ENCODE assay signal across 8 cellular contexts in genomic region chr5:181246276-181247050, GRCh38. TPM values are rescaled to one million over a fixed set of nuclear protein-coding genes. Genes with fewer than 3 reads are reported as not detected.
A peak's percentile ranks its signal among the peaks of the same experiment; 100 is the strongest.
DNase-seq lines count a peak whose midpoint lies in the region; ATAC-seq, FAIRE-seq and TF ChIP-seq lines count a peak whose summit lies in the region.

No MANE protein-coding gene starts in this region.

- peak; percentile 84 to 91 (median 88) for ATAC-seq in heart right ventricle

- intact Hi-C loops in OCI-LY7 (cut with micrococcal nuclease; ENCODE audit: unreplicated experiment) (loop anchor here (1.0 to 5.0 kb wide), 2 partner anchors 15 to 194 kb away; partner anchors contain the start of gene TRIM52), heart right ventricle (cut with DNase I) (loop anchor here in 3 of 10 donors (1.0 to 10.0 kb wide), 4 partner anchors 55 to 432 kb away; no protein-coding TSS in a partner anchor)

- DNase-seq in D721Med (ENCODE audit: insufficient read length, low spot score) (peak; percentile 85), HCEC 1CT (peak; percentile 87), OCI-LY7 (ENCODE audit: low spot score) (peak; percentile 78), heart right ventricle (peak; percentile 92 to 93), DMS79 (lab: John Stamatoyannopoulos, UW) (no peak), amygdala (lab: John Stamatoyannopoulos, UW) (no peak)
- DNase-seq in activated naive CD8-positive, alpha-beta T cell treated with anti-CD3 and anti-CD28 coated beads for 36 hours = peak; percentile 87

- H3K4me1 ChIP-seq in OCI-LY7 (ENCODE audit: insufficient read depth, low read length, poor library complexity, severe bottlenecking) = peaks cover 59% of the 10 kb centered on the region
- peaks cover 21 to 81% (median 72%) of the 10 kb centered on the region in 9 donors for H3K4me1 ChIP-seq in heart right ventricle
- peaks cover 39% of the 10 kb centered on the region for H3K4me1 ChIP-seq in rectal smooth muscle tissue (ENCODE audit: control insufficient read depth, insufficient read depth, low read length)

- H3K4me3 ChIP-seq in OCI-LY7 (ENCODE audit: low read depth, low read length, poor library complexity, severe bottlenecking) = peak overlapping the region; percentile 89
- H3K4me3 ChIP-seq in heart right ventricle = peak overlapping the region; percentile 60 to 94 (median 83)
- peak overlapping the region; percentile 99 for H3K4me3 ChIP-seq in rectal smooth muscle tissue (ENCODE audit: low read length)

- peaks cover 26% of the 10 kb centered on the region for H3K36me3 ChIP-seq in OCI-LY7 (ENCODE audit: insufficient read depth, low read length)
- H3K36me3 ChIP-seq in heart right ventricle = peaks cover 0 to 33% (median 8%) of the 10 kb centered on the region in 9 donors
- peaks cover 7% of the 10 kb centered on the region for H3K36me3 ChIP-seq in rectal smooth muscle tissue (ENCODE audit: control insufficient read depth, insufficient read depth, low read length)

- no peaks in the 10 kb centered on the region for H3K9me2 ChIP-seq in OCI-LY7 (ENCODE audit: insufficient read depth, low read length)

- peak overlapping the region; percentile 89 for H3K27ac ChIP-seq in OCI-LY7 (ENCODE audit: low read depth, low read length, poor library complexity, severe bottlenecking)
- H3K27ac ChIP-seq in heart right ventricle = peak overlapping the region; percentile 93 to 99 (median 98)
- H3K27ac ChIP-seq in rectal smooth muscle tissue (ENCODE audit: low read depth, low read length) = peak overlapping the region; percentile 96

- no peaks in the 10 kb centered on the region for H3K9me3 Mint-ChIP-seq in activated naive CD8-positive, alpha-beta T cell treated with anti-CD3 and anti-CD28 coated beads for 36 hours

- H3K9me3 ChIP-seq in OCI-LY7 (ENCODE audit: low read length) = no peaks in the 10 kb centered on the region
- H3K9me3 ChIP-seq in heart right ventricle = no peaks in the 10 kb centered on the region

- peaks cover 6% of the 10 kb centered on the region for H3K27me3 Mint-ChIP-seq in activated naive CD8-positive, alpha-beta T cell treated with anti-CD3 and anti-CD28 coated beads for 36 hours

- H3K27ac Mint-ChIP-seq in activated naive CD8-positive, alpha-beta T cell treated with anti-CD3 and anti-CD28 coated beads for 36 hours = peak overlapping the region; percentile 99

- peak overlapping the region; percentile 99 for H3K9ac ChIP-seq in rectal smooth muscle tissue (ENCODE audit: low read length)

- CTCF ChIA-PET in OCI-LY7 (lab: Charles Lee; ENCODE audit: unreplicated experiment) = no interaction called here

- H2AFZ ChIP-seq in OCI-LY7 (ENCODE audit: low read length) = peak overlapping the region; percentile 66

- WGBS in heart right ventricle, 2 donors = 0% methylated on average over 55 to 56 of the region's 56 CpGs

- no TSS peak for BruUV-seq in OCI-LY7 (replicated peaks; lab: Mats Ljungman, UMichigan)

- TF ChIP-seq CTCF in D721Med (IDR thresholded peaks at IDR 0.05; ENCODE audit: insufficient read depth, missing control alignments) (no peak), OCI-LY7 (conservative IDR thresholded peaks at IDR 0.05; ENCODE audit: low read length) (no peak), heart right ventricle (IDR thresholded peaks at IDR 0.05) (peak in 1 of 9 donors; percentile 16)

- no peaks in the 10 kb centered on the region for H3K27me3 ChIP-seq in heart right ventricle
- H3K27me3 ChIP-seq in rectal smooth muscle tissue (ENCODE audit: control insufficient read depth, insufficient read depth, low read length) = no peaks in the 10 kb centered on the region

- peak overlapping the region; percentile 95 for H3K4me3 Mint-ChIP-seq in activated naive CD8-positive, alpha-beta T cell treated with anti-CD3 and anti-CD28 coated beads for 36 hours

- H3K79me2 ChIP-seq in OCI-LY7 (ENCODE audit: insufficient read depth, low read depth, low read length) = peaks cover 82% of the 10 kb centered on the region

- H3K4me2 ChIP-seq in OCI-LY7 (ENCODE audit: low read length) = peak overlapping the region; percentile 98

- POLR2A ChIA-PET in OCI-LY7 (lab: Charles Lee) = interaction anchor here (0.6 to 3.7 kb wide), 3 partner anchors 9 to 24 kb away, joined by 4 to 17 read pairs (median 4); partner anchors contain the start of gene TRIM52

- peaks cover 17% of the 10 kb centered on the region for H4K20me1 ChIP-seq in OCI-LY7 (ENCODE audit: insufficient read depth, low read length)

- peaks cover 58% of the 10 kb centered on the region for H3K36me3 Mint-ChIP-seq in activated naive CD8-positive, alpha-beta T cell treated with anti-CD3 and anti-CD28 coated beads for 36 hours

- H3K4me1 Mint-ChIP-seq in activated naive CD8-positive, alpha-beta T cell treated with anti-CD3 and anti-CD28 coated beads for 36 hours = peaks cover 54% of the 10 kb centered on the region

- no peak for FAIRE-seq in D721Med (lab: Jason Lieb, UNC)

RNA-seq across cellular contexts. Expression of gene RACK1, which starts 2.8 kb away (rescaled TPM):
- total RNA-seq in OCI-LY7 (2014; rRNA removed; shearing (Covaris generic)) = 4,583 and 5,614 TPM in 2 replicates
- total RNA-seq in OCI-LY7 (2022) = 2,077 and 2,357 TPM in 2 replicates
- 1,000 to 10,000 TPM; 2,517 to 2,594 TPM for total RNA-seq in activated naive CD8-positive, alpha-beta T cell treated with anti-CD3 and anti-CD28 coated beads for 36 hours
- 100 to 1,000 TPM; 581 to 916 (median 631) TPM for total RNA-seq in heart right ventricle
- polyA plus RNA-seq in heart right ventricle = 1,000 to 10,000 TPM; 1,025 to 2,221 TPM

RNA-seq across cellular contexts. Expression of gene TRIM52, which starts 14.5 kb away (rescaled TPM):
- 16.1 and 25.1 TPM in 2 replicates for total RNA-seq in OCI-LY7 (2014; rRNA removed; shearing (Covaris generic))
- total RNA-seq in OCI-LY7 (2022) (33.5 and 34.5 TPM in 2 replicates), heart right ventricle (10 to 100 TPM in 1 of 10 donors, 1 to 10 TPM in 9; 5.5 to 15.8 (median 7.5) TPM)
- total RNA-seq in activated naive CD8-positive, alpha-beta T cell treated with anti-CD3 and anti-CD28 coated beads for 36 hours = 10 to 100 TPM in 1 of 2 experiments, 1 to 10 TPM in 1; 9.6 to 11.2 TPM
- 10 to 100 TPM in 1 of 2 donors, 1 to 10 TPM in 1; 4.1 to 27.1 TPM for polyA plus RNA-seq in heart right ventricle

RNA-seq across cellular contexts. Expression of gene TRIM41, which starts 23.4 kb away (rescaled TPM):
- total RNA-seq in OCI-LY7 (2014; rRNA removed; shearing (Covaris generic)) = 30.2 and 30.4 TPM in 2 replicates
- total RNA-seq in OCI-LY7 (2022) (68.2 and 73.4 TPM in 2 replicates), heart right ventricle (10 to 100 TPM; 17.3 to 28.2 (median 26.0) TPM)
- 10 to 100 TPM; 34.2 to 37.6 TPM for total RNA-seq in activated naive CD8-positive, alpha-beta T cell treated with anti-CD3 and anti-CD28 coated beads for 36 hours
- 10 to 100 TPM; 12.1 to 20.5 TPM for polyA plus RNA-seq in heart right ventricle

RNA-seq across cellular contexts. Expression of gene TRIM7, which starts 41.5 kb away (rescaled TPM):
- 0.22 and 0.44 TPM in 2 replicates for total RNA-seq in OCI-LY7 (2014; rRNA removed; shearing (Covaris generic))
- total RNA-seq in OCI-LY7 (2022) = 1.8 and 2.2 TPM in 2 replicates
- under 1 TPM; 0.62 to 0.68 TPM for total RNA-seq in activated naive CD8-positive, alpha-beta T cell treated with anti-CD3 and anti-CD28 coated beads for 36 hours
- 1 to 10 TPM; 4.4 to 9.5 (median 6.0) TPM for total RNA-seq in heart right ventricle
- 10 to 100 TPM in 1 of 2 donors, 1 to 10 TPM in 1; 3.9 to 30.8 TPM for polyA plus RNA-seq in heart right ventricle

Comparison
In these comparisons a context has a peak if more than half of its experiments do, and no peak if none do; other contexts are left out.
1. DNase-seq: peak in D721Med (single experiment), HCEC 1CT (single experiment), OCI-LY7 (single experiment), activated naive CD8-positive, alpha-beta T cell treated with anti-CD3 and anti-CD28 coated beads for 36 hours (single experiment) and heart right ventricle (2 of 2); none in DMS79 (single experiment) and amygdala (0 of 56).
2. Peak in every context shown above with its lines, with median percentiles within 50 percentile points of each other: H3K27ac ChIP-seq and H3K4me3 ChIP-seq.